In genomic region chr17:50604470-50604869, GRCh38 we compare ENCODE assay signal across 11 cellular contexts. TPM values are rescaled to one million over a fixed set of nuclear protein-coding genes. Genes with fewer than 3 reads are reported as not detected.
DNase-seq lines count a peak whose midpoint lies in the region; ATAC-seq and TF ChIP-seq lines count a peak whose summit lies in the region.
"Had no signal": no experiment of that assay in that cellular context is flagged by ENCODE, and none has a peak within 500 bp of the region (broad histone marks: within the 10 kb centered on the region; RNA-seq: fewer than 3 reads in every experiment).

No MANE protein-coding gene starts in this region.

- H3K4me3 ChIP-seq in H7 (ENCODE audit: insufficient read depth, low read depth, low read length): no peak overlapping the region
- no peak overlapping the region for H3K4me3 ChIP-seq in smooth muscle cell
- H3K4me3 ChIP-seq: gastrocnemius medialis had no signal

- ATAC-seq in SK-N-SH treated with all-trans-retinoic acid at 6 μM for 48 hours (peak; percentile 87), left ventricle myocardium superior (peak; percentile 92), HG02678 (IDR thresholded peaks at IDR 0.05; ENCODE audit: unreplicated experiment) (no peak), GM18867 (IDR thresholded peaks at IDR 0.05; ENCODE audit: unreplicated experiment) (no peak)
- ATAC-seq: activated naive CD4-positive, alpha-beta T cell treated with anti-CD3 and anti-CD28 coated beads, Interleukin-2, amount 50 U/mL, for 72 hours had no signal

- H3K27me3 ChIP-seq in H7 (ENCODE audit: control insufficient read depth, insufficient read depth, low read length) (no peaks in the 10 kb centered on the region), smooth muscle cell (ENCODE audit: low read depth) (no peaks in the 10 kb centered on the region)

- H3K4me2 ChIP-seq in smooth muscle cell: peak overlapping the region; percentile 44

- no peak for TF ChIP-seq CTCF in smooth muscle cell (IDR thresholded peaks at IDR 0.05; ENCODE audit: borderline replicate concordance, insufficient read depth, poor library complexity, severe bottlenecking)

- H3K79me2 ChIP-seq in smooth muscle cell (ENCODE audit: low read depth): no peaks in the 10 kb centered on the region
- H3K79me2 ChIP-seq: parathyroid adenoma had no signal

- no peaks in the 10 kb centered on the region for H3K9me3 ChIP-seq in smooth muscle cell (replicated peaks; ENCODE audit: low read depth)
- H3K9me3 ChIP-seq: gastrocnemius medialis had no signal

- H3K9ac ChIP-seq in smooth muscle cell (ENCODE audit: low read depth): no peak overlapping the region
- H3K9ac ChIP-seq: parathyroid adenoma had no signal

- no peak overlapping the region for H2AFZ ChIP-seq in smooth muscle cell (ENCODE audit: low read depth)
- H2AFZ ChIP-seq: parathyroid adenoma had no signal

- no peaks in the 10 kb centered on the region for H3K4me1 ChIP-seq in smooth muscle cell (ENCODE audit: low read depth)
- H3K4me1 ChIP-seq: parathyroid adenoma had no signal

- DNase-seq in H7: peak; percentile 86
- DNase-seq in left ventricle myocardium superior: peak; percentile 87
- no peak for DNase-seq in smooth muscle cell (lab: John Stamatoyannopoulos, UW; ENCODE audit: unreplicated experiment)
- no peak for DNase-seq in NCI-H1930 (lab: John Stamatoyannopoulos, UW)
- no peak for DNase-seq in germinal center (ENCODE audit: low spot score)
- DNase-seq: gastrocnemius medialis had no signal

- 37% methylated on average over 15 of the region's 15 CpGs for WGBS in smooth muscle cell (ENCODE audit: low lambda C conversion rate)

- no peaks in the 10 kb centered on the region for H4K20me1 ChIP-seq in smooth muscle cell (ENCODE audit: low read depth)

- intact Hi-C loops in left ventricle myocardium superior (cut with micrococcal nuclease): no loop called here

- no peaks in the 10 kb centered on the region for H3F3A ChIP-seq in smooth muscle cell (ENCODE audit: low read depth)

- no peak overlapping the region for H3K27ac ChIP-seq in smooth muscle cell (ENCODE audit: low read depth)
- H3K27ac ChIP-seq: gastrocnemius medialis, parathyroid adenoma had no signal

- H3K36me3 ChIP-seq in H7 (replicated peaks; ENCODE audit: control insufficient read depth, insufficient read depth, low read length) (no peaks in the 10 kb centered on the region), smooth muscle cell (ENCODE audit: low read depth) (no peaks in the 10 kb centered on the region)
- H3K36me3 ChIP-seq: gastrocnemius medialis had no signal

TF ChIP-seq in SK-N-SH treated with all-trans-retinoic acid at 6 μM for 48 hours, 23 proteins besides CTCF, POLR2A, EP300 and RAD21:
- TF ChIP-seq TCF4 (CRISPR knock-in tag; IDR thresholded peaks at IDR 0.05; ENCODE audit: borderline replicate concordance) (peak; percentile 89), TSHZ2 (CRISPR knock-in tag; IDR thresholded peaks at IDR 0.05) (peak; percentile 88), ZNF70 (CRISPR knock-in tag; IDR thresholded peaks at IDR 0.05) (peak; percentile 94), PATZ1 (CRISPR knock-in tag; IDR thresholded peaks at IDR 0.05; ENCODE audit: borderline replicate concordance) (peak; percentile 75; the same call in 1 of the 2 replicates), GLIS3 (CRISPR knock-in tag; IDR thresholded peaks at IDR 0.05) (no peak), ARNTL (CRISPR knock-in tag; IDR thresholded peaks at IDR 0.05; ENCODE audit: borderline replicate concordance, low read depth) (no peak)
TF ChIP-seq in SK-N-SH treated with all-trans-retinoic acid at 6 μM for 48 hours: peak in this region for 4.

RNA-seq across cellular contexts. Expression of gene ABCC3, which starts 30.2 kb away (rescaled TPM):
- total RNA-seq in H7 (2014; rRNA removed; shearing (Covaris generic)): 0.33 and 0.48 TPM in 2 replicates
- total RNA-seq in left ventricle myocardium superior (0.37 TPM), smooth muscle cell (1.3 and 4.3 TPM in 2 replicates)
- 1.3 and 6.3 TPM in 2 replicates for polyA plus RNA-seq in smooth muscle cell
- total RNA-seq: activated naive CD4-positive, alpha-beta T cell treated with anti-CD3 and anti-CD28 coated beads, Interleukin-2, amount 50 U/mL, for 72 hours had no signal

RNA-seq across cellular contexts. Expression of gene CACNA1G, which starts 44.0 kb away (rescaled TPM):
- 1.5 and 1.9 TPM in 2 replicates for total RNA-seq in H7 (2014; rRNA removed; shearing (Covaris generic))
- total RNA-seq in left ventricle myocardium superior (0.25 TPM), smooth muscle cell (1.6 and 2.0 TPM in 2 replicates)
- polyA plus RNA-seq in smooth muscle cell: 1.5 and 1.7 TPM in 2 replicates

RNA-seq across cellular contexts. Expression of gene SPATA20, which starts 57.5 kb away (rescaled TPM):
- 31.0 and 42.6 TPM in 2 replicates for total RNA-seq in H7 (2014; rRNA removed; shearing (Covaris generic))
- total RNA-seq in left ventricle myocardium superior: 68.7 TPM
- 62.7 and 107 TPM in 2 replicates for total RNA-seq in smooth muscle cell
- 61.0 and 64.2 TPM in 2 replicates for polyA plus RNA-seq in smooth muscle cell

Comparison
In these comparisons a context has a peak if more than half of its experiments do, and no peak if none do; other contexts are left out.
1. DNase-seq: peak in H7 (single experiment) and left ventricle myocardium superior (single experiment); none in smooth muscle cell (single experiment), NCI-H1930 (0 of 2) and germinal center (single experiment).
2. ATAC-seq: peak in SK-N-SH treated with all-trans-retinoic acid at 6 μM for 48 hours (single experiment) and left ventricle myocardium superior (single experiment); none in HG02678 (single experiment) and GM18867 (single experiment).